Comparison of ENCODE assay signal across 20 cellular contexts in genomic region chr2:11058129-11058528, GRCh38.
"Had no signal": no experiment of that assay in that cellular context is flagged by ENCODE, and none has a peak within 500 bp of the region (broad histone marks: within the 10 kb centered on the region; RNA-seq: fewer than 3 reads in every experiment).

No MANE protein-coding gene starts in this region.

- H3K27ac Mint-ChIP-seq: memory B cell; naive thymus-derived CD4-positive, alpha-beta T cell had no signal

- H3K36me3 Mint-ChIP-seq: memory B cell had no signal

- H3K4me1 Mint-ChIP-seq: memory B cell; naive thymus-derived CD4-positive, alpha-beta T cell had no signal

- H3K4me3 Mint-ChIP-seq: memory B cell; naive thymus-derived CD4-positive, alpha-beta T cell had no signal

- ATAC-seq: gastrocnemius medialis; heart right ventricle; left cardiac atrium; left lung; left ventricle myocardium superior; lower lobe of right lung; naive thymus-derived CD4-positive, alpha-beta T cell had no signal

- DNase-seq: dermis blood vessel endothelial cell; dorsolateral prefrontal cortex; effector CD4-positive, alpha-beta T cell; effector memory CD4-positive, alpha-beta T cell; esophagus squamous epithelium; foreskin fibroblast; foreskin melanocyte; gastrocnemius medialis; glutamatergic neuron; heart right ventricle; hippocampal formation; left cardiac atrium; left lung; left ventricle myocardium superior; lower lobe of right lung; mammary epithelial cell; mesendoderm; midbrain; naive thymus-derived CD4-positive, alpha-beta T cell had no signal
